ENCODE assay signal across 35 cellular contexts in the genomic region with DNA sequence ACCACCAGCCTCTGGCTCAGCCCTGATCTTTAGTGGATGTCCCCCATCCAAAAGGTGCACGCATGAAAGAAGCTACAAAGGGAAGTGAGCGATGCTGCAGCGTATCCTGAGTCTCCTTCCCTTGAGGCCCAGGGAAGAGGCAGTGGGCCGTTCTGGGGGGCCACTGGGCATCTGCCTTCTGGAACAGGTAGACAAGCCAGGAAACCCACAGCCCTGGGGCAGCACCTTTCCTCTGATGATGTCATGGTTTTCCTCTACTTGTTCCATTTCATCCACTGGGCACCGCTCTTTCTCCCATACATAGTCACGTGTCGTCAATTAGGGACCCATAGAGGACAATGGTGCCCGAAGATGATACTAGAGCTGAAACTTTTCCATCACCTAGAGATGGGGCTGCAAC.
"Had no signal": no experiment of that assay in that cellular context is flagged by ENCODE, and none has a peak within 500 bp of the region (broad histone marks: within the 10 kb centered on the region; RNA-seq: fewer than 3 reads in every experiment).

No MANE protein-coding gene starts in this region.

- H3K27ac ChIP-seq: KMS-11 had no signal

- H3K4me3 ChIP-seq: MG63 had no signal

- H3K27me3 ChIP-seq: MG63 had no signal

- DNase-seq: Karpas-422, Kasumi-1, MG63, MM.1S, MV-4-11, NCI-H1048, NCI-H1092, NCI-H1092 treated with DMSO at 0.1 percent for 48 hours, NCI-H1105, NCI-H1105 treated with DMSO at 0.1 percent for 48 hours, NCI-H1417, NCI-H1417 treated with DMSO at 0.1 percent for 48 hours, NCI-H1436, NCI-H1436 treated with DMSO at 0.1 percent for 48 hours, NCI-H146, NCI-H1694, NCI-H1694 treated with DMSO at 0.1 percent for 48 hours, NCI-H187, NCI-H187 treated with DMSO at 0.1 percent for 48 hours, NCI-H1930, NCI-H2029, NCI-H2029 treated with DMSO at 0.1 percent for 48 hours, NCI-H2081, NCI-H2081 treated with DMSO at 0.1 percent for 48 hours, NCI-H2107, NCI-H2171, NCI-H2171 treated with DMSO at 0.1 percent for 48 hours, NCI-H2227 treated with DMSO at 0.1 percent for 48 hours, NCI-H226, NCI-H345, NCI-H446, NCI-H446 treated with DMSO at 0.1 percent for 48 hours, NCI-H510A, NCI-H510A treated with DMSO at 0.1 percent for 48 hours had no signal

- H3K9ac ChIP-seq: KMS-11 had no signal

- H3K36me3 ChIP-seq: MG63 had no signal

- H3K4me2 ChIP-seq: KMS-11 had no signal
